In genomic region chr18:51211552-51211951, GRCh38 we compare ENCODE assay signal across 1 cellular context.
TF ChIP-seq lines count a peak whose summit lies in the region.

No MANE protein-coding gene starts in this region.

TF ChIP-seq in K562, 482 proteins besides CTCF, POLR2A, EP300 and RAD21 (continued from another document and continues in another):
- TF ChIP-seq CUX1 (CRISPR knock-in tag; IDR thresholded peaks at IDR 0.05) (no peak), CREBBP (IDR thresholded peaks at IDR 0.05; ENCODE audit: low read depth, low read length) (no peak), HIVEP1 (CRISPR knock-in tag; IDR thresholded peaks at IDR 0.05) (no peak), ZBTB43 (CRISPR knock-in tag; IDR thresholded peaks at IDR 0.05) (no peak), NELFE (IDR thresholded peaks at IDR 0.05; ENCODE audit: insufficient read depth, insufficient read length) (no peak), NR2C1 (IDR thresholded peaks at IDR 0.05) (no peak), NR2C1 (tag; IDR thresholded peaks at IDR 0.05) (no peak), MYC (IDR thresholded peaks at IDR 0.05; ENCODE audit: low read depth, low read length) (no peak), MYC (CRISPR knock-in tag; IDR thresholded peaks at IDR 0.05; ENCODE audit: borderline replicate concordance, low read depth) (no peak), ZNF512 (tag; IDR thresholded peaks at IDR 0.05) (no peak), ZNF263 (CRISPR knock-in tag; IDR thresholded peaks at IDR 0.05; ENCODE audit: borderline replicate concordance) (no peak), NR2C2 (CRISPR knock-in tag; IDR thresholded peaks at IDR 0.05) (no peak), NR2C2 (tag; IDR thresholded peaks at IDR 0.05) (peak; percentile 57; the same call in 1 of the 2 replicates), ZC3H8 (IDR thresholded peaks at IDR 0.05) (no peak), ZFP30 (CRISPR knock-in tag; IDR thresholded peaks at IDR 0.05; ENCODE audit: borderline replicate concordance) (no peak), ETS2 (tag; IDR thresholded peaks at IDR 0.05; ENCODE audit: borderline replicate concordance, poor library complexity, severe bottlenecking) (no peak), ZNF23 (CRISPR knock-in tag; IDR thresholded peaks at IDR 0.05) (no peak), ZBTB7A (IDR thresholded peaks at IDR 0.05; ENCODE audit: borderline replicate concordance, control insufficient read depth, low read depth, low read length) (no peak), ETV6 (IDR thresholded peaks at IDR 0.05; ENCODE audit: borderline replicate concordance in 1 of 2, low read depth in 2 of 2, low read length in 1 of 2) (peak in 1 of 2 experiments; percentile 45; a peak in 1 of 4 replicates), ETV6 (CRISPR knock-in tag; IDR thresholded peaks at IDR 0.05; ENCODE audit: borderline replicate concordance) (no peak), BCLAF1 (IDR thresholded peaks at IDR 0.05; ENCODE audit: borderline replicate concordance in 1 of 2, control insufficient read depth in 1 of 2, low read depth in 2 of 2, low read length in 1 of 2) (no peak), SUPT5H (IDR thresholded peaks at IDR 0.05) (no peak), SIRT6 (IDR thresholded peaks at IDR 0.05; ENCODE audit: low read depth, low read length) (no peak), SMAD4 (CRISPR knock-in tag; conservative IDR thresholded peaks at IDR 0.05) (no peak), USF2 (CRISPR knock-in tag; IDR thresholded peaks at IDR 0.05) (no peak), ARID4B (CRISPR knock-in tag; IDR thresholded peaks at IDR 0.05) (no peak), ATF6 (CRISPR knock-in tag; IDR thresholded peaks at IDR 0.05) (no peak), DLX4 (CRISPR knock-in tag; IDR thresholded peaks at IDR 0.05) (no peak), UBTF (IDR thresholded peaks at IDR 0.05; ENCODE audit: borderline replicate concordance in 1 of 2, low read depth in 2 of 2, low read length in 2 of 2) (no peak), ELF1 (tag; IDR thresholded peaks at IDR 0.05) (0 out of 2 replicates have a peak, but pooled peaks have one; percentile 23), THAP12 (CRISPR knock-in tag; IDR thresholded peaks at IDR 0.05) (no peak), ZNF764 (CRISPR knock-in tag; IDR thresholded peaks at IDR 0.05; ENCODE audit: low read depth) (no peak)
